ENCODE assay signal across 29 cellular contexts in genomic region chr3:66692108-66692750, GRCh38.
DNase-seq lines count a peak whose midpoint lies in the region; ATAC-seq, FAIRE-seq and TF ChIP-seq lines count a peak whose summit lies in the region.
"Had no signal": no experiment of that assay in that cellular context is flagged by ENCODE, and none has a peak within 500 bp of the region (broad histone marks: within the 10 kb centered on the region; RNA-seq: fewer than 3 reads in every experiment).

No MANE protein-coding gene starts in this region.

- DNase-seq in left lobe of liver (ENCODE audit: low spot score) (peak; percentile 63), pancreas (no peak), transverse colon (peak; percentile 31), ovary (no peak), erythroblast (lab: John Stamatoyannopoulos, UW) (no peak), HPDE6-E6E7 (ENCODE audit: extremely low spot score) (no peak)
- DNase-seq: activated CD4-positive, alpha-beta memory T cell treated with anti-CD3 and anti-CD28 coated beads, Interleukin-2, amount 10 ng/mL, durations not matched to agents 7 days and 5 days; activated CD8-positive, alpha-beta memory T cell treated with anti-CD3 and anti-CD28 coated beads, Interleukin-2, amount 50 U/mL, for 48 hours; C1 segment of cervical spinal cord; Caco-2; glutamatergic neuron; HCEC 1CT; KG1; kidney; NCI-H1417 treated with DMSO at 0.1 percent for 48 hours; NCI-H2081; NCI-H446; NCI-H774; occipital lobe; right cardiac atrium; stimulated activated naive CD4-positive, alpha-beta T cell; T-helper 1 cell; testis; uterus had no signal

- H3K27me3 ChIP-seq in pancreas: no peaks in the 10 kb centered on the region
- H3K27me3 ChIP-seq in transverse colon: no peaks in the 10 kb centered on the region
- H3K27me3 ChIP-seq in ovary: no peaks in the 10 kb centered on the region
- H3K27me3 ChIP-seq: testis, uterus had no signal

- H3K9me3 ChIP-seq in pancreas: no peaks in the 10 kb centered on the region
- H3K9me3 ChIP-seq in transverse colon: no peaks in the 10 kb centered on the region
- H3K9me3 ChIP-seq in ovary: no peaks in the 10 kb centered on the region
- H3K9me3 ChIP-seq: Caco-2, testis, uterus had no signal

- H3K4me3 ChIP-seq in pancreas: no peak overlapping the region
- no peak overlapping the region for H3K4me3 ChIP-seq in transverse colon
- no peak overlapping the region for H3K4me3 ChIP-seq in ovary
- H3K4me3 ChIP-seq: testis, uterus had no signal

- FAIRE-seq in endometrium (lab: Jason Lieb, UNC): peak; percentile 96
- peak; percentile 75 for FAIRE-seq in pancreas (lab: Jason Lieb, UNC)
- FAIRE-seq: GM18507, HTR-8/SVneo, kidney, TTC549 had no signal

- H3K36me3 ChIP-seq in pancreas (no peaks in the 10 kb centered on the region), transverse colon (no peaks in the 10 kb centered on the region), ovary (no peaks in the 10 kb centered on the region)
- H3K36me3 ChIP-seq: uterus had no signal

- in situ Hi-C loops in transverse colon (cut with MboI; ENCODE audit: low pct_ligation_motif_present in 1 of 4, low pct_unique_long_range_greater_than_20kb in 1 of 4, low sequenced_read_pairs in 3 of 4): no loop called here

- 89 to 98% methylated on average over 2 of the region's 2 CpGs for WGBS in pancreas, 2 donors
- WGBS in transverse colon (ENCODE audit: low coverage in 1 of 2), 2 donors: 61% methylated on average over 2 of the region's 2 CpGs; no CpG with 5 or more reads in 1 of the 2 donors
- 29 to 44% (median 36%) methylated on average over 2 of the region's 2 CpGs for WGBS in ovary, 3 donors

- TF ChIP-seq EP300 in transverse colon (IDR thresholded peaks at IDR 0.05; ENCODE audit: low read depth): no peak
- TF ChIP-seq EP300 in ovary (IDR thresholded peaks at IDR 0.05): no peak

- H3K4me1 ChIP-seq in pancreas (peaks cover 0 to 4% (median 0%) of the 10 kb centered on the region in 3 donors), transverse colon (peaks cover 12 to 33% (median 17%) of the 10 kb centered on the region in 4 donors), ovary (ENCODE audit: insufficient read depth) (peaks cover 14% of the 10 kb centered on the region)
- H3K4me1 ChIP-seq: Caco-2, uterus had no signal

- intact Hi-C loops in pancreas (cut with DNase I) (no loop called here), transverse colon (cut with DNase I; ENCODE audit: low total_unique reads) (loop anchor here (5.0 to 10.0 kb wide), 2 partner anchors 135 to 187 kb away; partner anchors contain the start of gene LRIG1), ovary (cut with DNase I) (loop anchor here in 1 of 4 donors (10.0 kb wide), 1 partner anchor 287 kb away; no protein-coding TSS in a partner anchor)

- ATAC-seq in left lobe of liver (peak; percentile 91), pancreas (no peak)
- ATAC-seq: activated T-helper 17 cell treated with anti-CD3 and anti-CD28 coated beads, Interleukin-2, amount 50 U/mL, for 72 hours; right cardiac atrium had no signal

- no peak for TF ChIP-seq POLR2A in transverse colon (IDR thresholded peaks at IDR 0.05)
- no peak for TF ChIP-seq POLR2A in ovary (IDR thresholded peaks at IDR 0.05)
- no peak for TF ChIP-seq POLR2A in erythroblast (IDR thresholded peaks at IDR 0.05; ENCODE audit: low read length)

- H3K27ac ChIP-seq in pancreas: no peak overlapping the region
- H3K27ac ChIP-seq in transverse colon: peak overlapping the region; percentile 46 to 78 (median 74)
- peak overlapping the region in 1 of 2 donors; percentile 43 for H3K27ac ChIP-seq in ovary
- H3K27ac ChIP-seq: testis, uterus had no signal

- no peak for TF ChIP-seq CTCF in pancreas (IDR thresholded peaks at IDR 0.05)
- peak in 1 of 5 experiments; percentile 13 for TF ChIP-seq CTCF in transverse colon (IDR thresholded peaks at IDR 0.05)
- TF ChIP-seq CTCF in ovary (IDR thresholded peaks at IDR 0.05): no peak

Comparison
In these comparisons a context has a peak if more than half of its experiments do, and no peak if none do; other contexts are left out.
1. DNase-seq: peak in left lobe of liver (single experiment) and transverse colon (single experiment); none in pancreas (0 of 6), ovary (0 of 5), erythroblast (0 of 2) and HPDE6-E6E7 (single experiment).
2. H3K27ac ChIP-seq: peak in transverse colon (4 of 4); none in pancreas (0 of 4).